Comparison of ENCODE assay signal across 23 cellular contexts in genomic region chr13:107941345-107942029, GRCh38.
"Had no signal": no experiment of that assay in that cellular context is flagged by ENCODE, and none has a peak within 500 bp of the region (broad histone marks: within the 10 kb centered on the region; RNA-seq: fewer than 3 reads in every experiment).

No MANE protein-coding gene starts in this region.

- H3K36me3 Mint-ChIP-seq: activated naive CD8-positive, alpha-beta T cell treated with anti-CD3 and anti-CD28 coated beads, Interleukin-2, amount 10 ng/mL, durations not matched to agents 7 days and 5 days; IgD-negative memory B cell had no signal

- DNase-seq: activated CD4-positive, alpha-beta T cell treated with anti-CD3 and anti-CD28 coated beads for 48 hours; activated CD4-positive, alpha-beta T cell treated with anti-CD3 and anti-CD28 coated beads, Interleukin-2, amount 50 U/mL, for 4 hours; activated CD4-positive, CD25-positive, alpha-beta regulatory T cell treated with anti-CD3 and anti-CD28 coated beads, Interleukin-2, amount 50 U/mL, for 72 hours; activated CD8-positive, alpha-beta memory T cell treated with anti-CD3 and anti-CD28 coated beads, Interleukin-2, amount 50 U/mL, for 48 hours; activated CD8-positive, alpha-beta T cell treated with anti-CD3 and anti-CD28 coated beads, Interleukin-2, amount 10 ng/mL, durations not matched to agents 7 days and 5 days; activated naive CD4-positive, alpha-beta T cell treated with anti-CD3 and anti-CD28 coated beads, Interleukin-2, amount 50 U/mL, for 16 hours; activated naive CD8-positive, alpha-beta T cell treated with anti-CD3 and anti-CD28 coated beads, Interleukin-2, amount 10 ng/mL, durations not matched to agents 7 days and 5 days; activated T-cell treated with anti-CD3 and anti-CD28 coated beads, Interleukin-2, amount 50 U/mL, for 1 hour; adrenal gland; anterior cingulate cortex; central memory CD4-positive, alpha-beta T cell; MG63; NCI-H1105; NCI-H1436; NCI-H187; NCI-H2081 treated with DMSO at 0.1 percent for 48 hours; NCI-H446; NCI-H524; SJCRH30; SK-N-SH; T-helper 1 cell had no signal

- ATAC-seq: activated CD8-positive, alpha-beta T cell treated with anti-CD3 and anti-CD28 coated beads, Interleukin-2, amount 10 ng/mL, durations not matched to agents 7 days and 5 days had no signal

- H3K4me3 ChIP-seq: adrenal gland, breast epithelium, MG63, SJCRH30 had no signal

- H3K27ac ChIP-seq: adrenal gland, breast epithelium, SJCRH30 had no signal

- H3K4me1 ChIP-seq: adrenal gland, breast epithelium, SJCRH30 had no signal

- H3K4me3 Mint-ChIP-seq: activated CD8-positive, alpha-beta T cell treated with anti-CD3 and anti-CD28 coated beads, Interleukin-2, amount 10 ng/mL, durations not matched to agents 7 days and 5 days; activated naive CD8-positive, alpha-beta T cell treated with anti-CD3 and anti-CD28 coated beads, Interleukin-2, amount 10 ng/mL, durations not matched to agents 7 days and 5 days; IgD-negative memory B cell had no signal

- H3K36me3 ChIP-seq: adrenal gland, breast epithelium, MG63, SJCRH30 had no signal

- H3K27me3 ChIP-seq: adrenal gland, MG63, SJCRH30 had no signal

- H3K27ac Mint-ChIP-seq: activated CD8-positive, alpha-beta T cell treated with anti-CD3 and anti-CD28 coated beads, Interleukin-2, amount 10 ng/mL, durations not matched to agents 7 days and 5 days; activated naive CD8-positive, alpha-beta T cell treated with anti-CD3 and anti-CD28 coated beads, Interleukin-2, amount 10 ng/mL, durations not matched to agents 7 days and 5 days; IgD-negative memory B cell had no signal

- H3K9me3 ChIP-seq: adrenal gland, MG63, SJCRH30, SK-N-SH had no signal

- H3K27me3 Mint-ChIP-seq: activated naive CD8-positive, alpha-beta T cell treated with anti-CD3 and anti-CD28 coated beads, Interleukin-2, amount 10 ng/mL, durations not matched to agents 7 days and 5 days; IgD-negative memory B cell had no signal

- H3K4me1 Mint-ChIP-seq: activated naive CD8-positive, alpha-beta T cell treated with anti-CD3 and anti-CD28 coated beads, Interleukin-2, amount 10 ng/mL, durations not matched to agents 7 days and 5 days; IgD-negative memory B cell had no signal
